ENCODE assay signal across 13 cellular contexts in genomic region chr4:156805696-156806095, GRCh38.
DNase-seq lines count a peak whose midpoint lies in the region; ATAC-seq, FAIRE-seq and TF ChIP-seq lines count a peak whose summit lies in the region.
"Had no signal": no experiment of that assay in that cellular context is flagged by ENCODE, and none has a peak within 500 bp of the region (broad histone marks: within the 10 kb centered on the region; RNA-seq: fewer than 3 reads in every experiment).

No MANE protein-coding gene starts in this region.

- FAIRE-seq in GM12892 (lab: Jason Lieb, UNC): peak; percentile 50

- H3K4me3 Mint-ChIP-seq in chondrocyte (ENCODE audit: unreplicated experiment) (no peak overlapping the region), neural crest cell (peak overlapping the region; percentile 33)
- H3K4me3 Mint-ChIP-seq: activated naive CD8-positive, alpha-beta T cell treated with anti-CD3 and anti-CD28 coated beads, Interleukin-2, amount 10 ng/mL, durations not matched to agents 7 days and 5 days; activated T-cell treated with anti-CD3 and anti-CD28 coated beads, Interleukin-2, amount 50 U/mL, for 24 hours; central memory CD8-positive, alpha-beta T cell had no signal

- no peak for TF ChIP-seq POLR2A in GM12892 (IDR thresholded peaks at IDR 0.05; ENCODE audit: low read depth, low read length)

- H3K4me1 Mint-ChIP-seq in chondrocyte (ENCODE audit: low read depth) (peaks cover 16% of the 10 kb centered on the region), neural crest cell (peaks cover 41% of the 10 kb centered on the region)
- H3K4me1 Mint-ChIP-seq: activated naive CD8-positive, alpha-beta T cell treated with anti-CD3 and anti-CD28 coated beads, Interleukin-2, amount 10 ng/mL, durations not matched to agents 7 days and 5 days; central memory CD8-positive, alpha-beta T cell had no signal

- H3K9me3 Mint-ChIP-seq in chondrocyte (ENCODE audit: low read depth) (no peaks in the 10 kb centered on the region), neural crest cell (no peaks in the 10 kb centered on the region)
- H3K9me3 Mint-ChIP-seq: activated naive CD8-positive, alpha-beta T cell treated with anti-CD3 and anti-CD28 coated beads, Interleukin-2, amount 10 ng/mL, durations not matched to agents 7 days and 5 days; activated T-cell treated with anti-CD3 and anti-CD28 coated beads, Interleukin-2, amount 50 U/mL, for 24 hours had no signal

- no peaks in the 10 kb centered on the region for H3K27me3 Mint-ChIP-seq in chondrocyte (ENCODE audit: low read depth)
- no peaks in the 10 kb centered on the region for H3K27me3 Mint-ChIP-seq in neural crest cell (ENCODE audit: low read depth)
- H3K27me3 Mint-ChIP-seq: activated naive CD8-positive, alpha-beta T cell treated with anti-CD3 and anti-CD28 coated beads, Interleukin-2, amount 10 ng/mL, durations not matched to agents 7 days and 5 days; activated T-cell treated with anti-CD3 and anti-CD28 coated beads, Interleukin-2, amount 50 U/mL, for 24 hours; central memory CD8-positive, alpha-beta T cell had no signal

- DNase-seq in GM12892 (ENCODE audit: insufficient read length) (no peak), NCI-H2171 treated with DMSO at 0.1 percent for 48 hours (lab: John Stamatoyannopoulos, UW) (peak; percentile 86), chondrocyte (ENCODE audit: low spot score) (no peak), neural crest cell (ENCODE audit: low read depth, low spot score) (no peak), NCI-H2196 (lab: John Stamatoyannopoulos, UW; ENCODE audit: unreplicated experiment) (no peak), DMS153 treated with DMSO at 0.1 percent for 48 hours (lab: John Stamatoyannopoulos, UW; ENCODE audit: unreplicated experiment) (no peak)
- DNase-seq: activated naive CD8-positive, alpha-beta T cell treated with anti-CD3 and anti-CD28 coated beads, Interleukin-2, amount 10 ng/mL, durations not matched to agents 7 days and 5 days; activated T-cell treated with anti-CD3 and anti-CD28 coated beads, Interleukin-2, amount 50 U/mL, for 24 hours; AML-193; DND-41; NCI-H1436 had no signal

- TF ChIP-seq CTCF in chondrocyte (IDR thresholded peaks at IDR 0.05): no peak
- no peak for TF ChIP-seq CTCF in neural crest cell (conservative IDR thresholded peaks at IDR 0.05)

- peaks cover 4% of the 10 kb centered on the region for H3K36me3 Mint-ChIP-seq in chondrocyte (ENCODE audit: low read depth)
- H3K36me3 Mint-ChIP-seq in neural crest cell (ENCODE audit: low read depth): no peaks in the 10 kb centered on the region
- H3K36me3 Mint-ChIP-seq: activated naive CD8-positive, alpha-beta T cell treated with anti-CD3 and anti-CD28 coated beads, Interleukin-2, amount 10 ng/mL, durations not matched to agents 7 days and 5 days had no signal

- H3K27ac Mint-ChIP-seq in chondrocyte (ENCODE audit: unreplicated experiment) (peak overlapping the region; percentile 80), neural crest cell (ENCODE audit: unreplicated experiment) (peak overlapping the region; percentile 76)
- H3K27ac Mint-ChIP-seq: activated naive CD8-positive, alpha-beta T cell treated with anti-CD3 and anti-CD28 coated beads, Interleukin-2, amount 10 ng/mL, durations not matched to agents 7 days and 5 days; activated T-cell treated with anti-CD3 and anti-CD28 coated beads, Interleukin-2, amount 50 U/mL, for 24 hours had no signal

- no peak for ATAC-seq in GM19395 (IDR thresholded peaks at IDR 0.05; ENCODE audit: unreplicated experiment)
